8 cellular contexts compared by ENCODE assay signal in genomic region chr10:73096452-73097304, GRCh38. TPM values are rescaled to one million over a fixed set of nuclear protein-coding genes. Genes with fewer than 3 reads are reported as not detected.
A peak's percentile ranks its signal among the peaks of the same experiment; 100 is the strongest.
DNase-seq lines count a peak whose midpoint lies in the region; ATAC-seq and TF ChIP-seq lines count a peak whose summit lies in the region.

TSS of gene P4HA1 (minus strand) at chr10:73096866. CDS start at chr10:73074883, 21,983 bp downstream.

- H3K27ac ChIP-seq in left lung: peak within 1 kb of the TSS; percentile 98

- no peaks in the 10 kb centered on the region for H3K36me3 ChIP-seq in left lung

- H3K4me1 ChIP-seq in left lung: peaks cover 4 to 17% of the 10 kb centered on the region in 2 donors

- no peaks in the 10 kb centered on the region for H3K9me3 ChIP-seq in left lung

- intact Hi-C loops in CD14-positive monocyte (cut with micrococcal nuclease) (loop anchor here (5.0 to 10.0 kb wide), 3 partner anchors 48 to 151 kb away; partner anchors contain the start of genes DNAJC9 (in 1 of the 2), ECD (in 1 of the 2) and FAM149B1 (in 1 of the 2)), left lung (cut with DNase I) (no loop called here)

- POLR2A ChIA-PET in activated CD4-positive, alpha-beta T cell treated with anti-CD3 and anti-CD28 coated beads, Interleukin-2, amount 10 ng/mL, durations not matched to agents 7 days and 5 days (lab: Charles Lee): interaction anchor here (0.6 to 2.3 kb wide), 9 partner anchors 9 to 747 kb away, joined by 3 to 10 read pairs (median 5); partner anchors contain the start of genes DNAJC9, ECD, FAM149B1 and NUDT13

- H3K4me3 ChIP-seq in left lung: peak within 1 kb of the TSS; percentile 74 to 81

- H3K9me3 Mint-ChIP-seq in CD14-positive monocyte: no peaks in the 10 kb centered on the region
- no peaks in the 10 kb centered on the region for H3K9me3 Mint-ChIP-seq in activated CD4-positive, alpha-beta T cell treated with anti-CD3 and anti-CD28 coated beads, Interleukin-2, amount 10 ng/mL, durations not matched to agents 7 days and 5 days

- peaks cover 13 to 14% of the 10 kb centered on the region in 2 donors for H3K36me3 Mint-ChIP-seq in CD14-positive monocyte
- peaks cover 4% of the 10 kb centered on the region for H3K36me3 Mint-ChIP-seq in activated CD4-positive, alpha-beta T cell treated with anti-CD3 and anti-CD28 coated beads, Interleukin-2, amount 10 ng/mL, durations not matched to agents 7 days and 5 days (ENCODE audit: low read depth)

- peak; percentile 84 for ATAC-seq in GM19351 (IDR thresholded peaks at IDR 0.05; ENCODE audit: unreplicated experiment)
- ATAC-seq in HG03521 (IDR thresholded peaks at IDR 0.05; ENCODE audit: unreplicated experiment): peak; percentile 89
- peak; percentile 93 for ATAC-seq in left lung

- H3K27ac Mint-ChIP-seq in CD14-positive monocyte: peak within 1 kb of the TSS; percentile 87 to 97 (median 95)
- H3K27ac Mint-ChIP-seq in activated CD4-positive, alpha-beta T cell treated with anti-CD3 and anti-CD28 coated beads, Interleukin-2, amount 10 ng/mL, durations not matched to agents 7 days and 5 days: peak within 1 kb of the TSS; percentile 95

- H3K27me3 Mint-ChIP-seq in CD14-positive monocyte (ENCODE audit: low read depth in 3 of 3): no peaks in the 10 kb centered on the region
- H3K27me3 Mint-ChIP-seq in activated CD4-positive, alpha-beta T cell treated with anti-CD3 and anti-CD28 coated beads, Interleukin-2, amount 10 ng/mL, durations not matched to agents 7 days and 5 days: no peaks in the 10 kb centered on the region

- no peaks in the 10 kb centered on the region for H3K27me3 ChIP-seq in left lung

- CTCF ChIA-PET in activated CD4-positive, alpha-beta T cell treated with anti-CD3 and anti-CD28 coated beads, Interleukin-2, amount 10 ng/mL, durations not matched to agents 7 days and 5 days (lab: Charles Lee): interaction anchor here (0.6 to 2.2 kb wide), 14 partner anchors 11 to 258 kb away, joined by 3 to 18 read pairs (median 4); partner anchors contain the start of gene NUDT13

- peak within 1 kb of the TSS; percentile 95 to 96 for H3K4me3 Mint-ChIP-seq in CD14-positive monocyte
- peak within 1 kb of the TSS; percentile 84 for H3K4me3 Mint-ChIP-seq in activated CD4-positive, alpha-beta T cell treated with anti-CD3 and anti-CD28 coated beads, Interleukin-2, amount 10 ng/mL, durations not matched to agents 7 days and 5 days

- peak; percentile 79 for TF ChIP-seq CTCF in CD14-positive monocyte (IDR thresholded peaks at IDR 0.05)
- peak; percentile 39 to 69 for TF ChIP-seq CTCF in left lung (IDR thresholded peaks at IDR 0.05)

- peaks cover 23% of the 10 kb centered on the region for H3K4me1 Mint-ChIP-seq in CD14-positive monocyte
- H3K4me1 Mint-ChIP-seq in activated CD4-positive, alpha-beta T cell treated with anti-CD3 and anti-CD28 coated beads, Interleukin-2, amount 10 ng/mL, durations not matched to agents 7 days and 5 days: peaks cover 33% of the 10 kb centered on the region

- peak; percentile 99 for DNase-seq in CD14-positive monocyte (ENCODE audit: low spot score)
- DNase-seq in NCI-H69 (lab: John Stamatoyannopoulos, UW): peak; percentile 96
- DNase-seq in activated CD4-positive, alpha-beta T cell treated with anti-CD3 and anti-CD28 coated beads, Interleukin-2, amount 10 ng/mL, durations not matched to agents 7 days and 5 days: peak; percentile 97
- peak; percentile 93 for DNase-seq in cortex of kidney (lab: John Stamatoyannopoulos, UW)
- DNase-seq in left lung: peak; percentile 99 to 100
- peak; percentile 98 to 99 for DNase-seq in stimulated activated CD4-positive, alpha-beta T cell treated with anti-CD3 and anti-CD28 coated beads, Interleukin-2, amount 100 ng/mL, for 48 hours

RNA-seq across cellular contexts. Expression of gene P4HA1, which starts in this region (rescaled TPM):
- 10 to 100 TPM; 43.9 to 44.3 TPM for polyA plus RNA-seq in CD14-positive monocyte
- total RNA-seq in activated CD4-positive, alpha-beta T cell treated with anti-CD3 and anti-CD28 coated beads, Interleukin-2, amount 10 ng/mL, durations not matched to agents 7 days and 5 days: 10 to 100 TPM; 31.4 to 32.9 TPM
- total RNA-seq in left lung: 10 to 100 TPM; 49.3 to 60.3 TPM

Comparison
In these comparisons a context has a peak if more than half of its experiments do, and no peak if none do; other contexts are left out.
1. Peak in every context shown above with its lines: DNase-seq, ATAC-seq, H3K4me3 ChIP-seq and H3K27ac ChIP-seq.
2. intact Hi-C loops: an anchor here in CD14-positive monocyte (5.0 to 10.0 kb wide); none called in left lung.